ENCODE assay signal across 1 cellular context in genomic region chr12:124861492-124861891, GRCh38.
TF ChIP-seq lines count a peak whose summit lies in the region.

No MANE protein-coding gene starts in this region.

TF ChIP-seq in GM12878, 131 proteins besides CTCF, POLR2A, EP300 and RAD21 (continued from another document):
- TF ChIP-seq, protein P1, sequence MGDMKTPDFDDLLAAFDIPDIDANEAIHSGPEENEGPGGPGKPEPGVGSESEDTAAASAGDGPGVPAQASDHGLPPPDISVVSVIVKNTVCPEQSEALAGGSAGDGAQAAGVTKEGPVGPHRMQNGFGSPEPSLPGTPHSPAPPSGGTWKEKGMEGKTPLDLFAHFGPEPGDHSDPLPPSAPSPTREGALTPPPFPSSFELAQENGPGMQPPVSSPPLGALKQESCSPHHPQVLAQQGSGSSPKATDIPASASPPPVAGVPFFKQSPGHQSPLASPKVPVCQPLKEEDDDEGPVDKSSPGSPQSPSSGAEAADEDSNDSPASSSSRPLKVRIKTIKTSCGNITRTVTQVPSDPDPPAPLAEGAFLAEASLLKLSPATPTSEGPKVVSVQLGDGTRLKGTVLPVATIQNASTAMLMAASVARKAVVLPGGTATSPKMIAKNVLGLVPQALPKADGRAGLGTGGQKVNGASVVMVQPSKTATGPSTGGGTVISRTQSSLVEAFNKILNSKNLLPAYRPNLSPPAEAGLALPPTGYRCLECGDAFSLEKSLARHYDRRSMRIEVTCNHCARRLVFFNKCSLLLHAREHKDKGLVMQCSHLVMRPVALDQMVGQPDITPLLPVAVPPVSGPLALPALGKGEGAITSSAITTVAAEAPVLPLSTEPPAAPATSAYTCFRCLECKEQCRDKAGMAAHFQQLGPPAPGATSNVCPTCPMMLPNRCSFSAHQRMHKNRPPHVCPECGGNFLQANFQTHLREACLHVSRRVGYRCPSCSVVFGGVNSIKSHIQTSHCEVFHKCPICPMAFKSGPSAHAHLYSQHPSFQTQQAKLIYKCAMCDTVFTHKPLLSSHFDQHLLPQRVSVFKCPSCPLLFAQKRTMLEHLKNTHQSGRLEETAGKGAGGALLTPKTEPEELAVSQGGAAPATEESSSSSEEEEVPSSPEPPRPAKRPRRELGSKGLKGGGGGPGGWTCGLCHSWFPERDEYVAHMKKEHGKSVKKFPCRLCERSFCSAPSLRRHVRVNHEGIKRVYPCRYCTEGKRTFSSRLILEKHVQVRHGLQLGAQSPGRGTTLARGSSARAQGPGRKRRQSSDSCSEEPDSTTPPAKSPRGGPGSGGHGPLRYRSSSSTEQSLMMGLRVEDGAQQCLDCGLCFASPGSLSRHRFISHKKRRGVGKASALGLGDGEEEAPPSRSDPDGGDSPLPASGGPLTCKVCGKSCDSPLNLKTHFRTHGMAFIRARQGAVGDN (IDR thresholded peaks at IDR 0.05), result peak; percentile 22; the same call in 1 of the 2 replicates
- TF ChIP-seq ATF3 (IDR thresholded peaks at IDR 0.05; ENCODE audit: borderline replicate concordance, extremely low read depth, low read depth, low read length) (no peak), RCOR1 (conservative IDR thresholded peaks at IDR 0.05; ENCODE audit: low read depth, low read length) (no peak), POLR2AphosphoS5 (IDR thresholded peaks at IDR 0.05; ENCODE audit: low read length) (no peak), NFYA (IDR thresholded peaks at IDR 0.05; ENCODE audit: borderline replicate concordance, low read depth, low read length) (no peak), JUNB (IDR thresholded peaks at IDR 0.05) (no peak), ZNF384 (IDR thresholded peaks at IDR 0.05; ENCODE audit: borderline replicate concordance, low read depth, low read length) (no peak), ESRRA (IDR thresholded peaks at IDR 0.05; ENCODE audit: low read length) (no peak), KDM1A (IDR thresholded peaks at IDR 0.05; ENCODE audit: borderline replicate concordance) (no peak), ZZZ3 (IDR thresholded peaks at IDR 0.05; ENCODE audit: control insufficient read depth, insufficient read length, low read depth) (no peak), USF1 (IDR thresholded peaks at IDR 0.05; ENCODE audit: borderline replicate concordance, extremely low read length, insufficient read depth, low read depth, low read length) (no peak), CREM (IDR thresholded peaks at IDR 0.05; ENCODE audit: low read depth) (no peak), IKZF1 (conservative IDR thresholded peaks at IDR 0.05) (peak; percentile 50), EED (IDR thresholded peaks at IDR 0.05; ENCODE audit: low read depth) (0 out of 2 replicates have a peak, but pooled peaks have one; percentile 21), IKZF2 (IDR thresholded peaks at IDR 0.05) (peak in 1 of 2 experiments; percentile 22; a peak in 2 of 4 replicates)
